ENCODE assay signal across 11 cellular contexts in the genomic region with DNA sequence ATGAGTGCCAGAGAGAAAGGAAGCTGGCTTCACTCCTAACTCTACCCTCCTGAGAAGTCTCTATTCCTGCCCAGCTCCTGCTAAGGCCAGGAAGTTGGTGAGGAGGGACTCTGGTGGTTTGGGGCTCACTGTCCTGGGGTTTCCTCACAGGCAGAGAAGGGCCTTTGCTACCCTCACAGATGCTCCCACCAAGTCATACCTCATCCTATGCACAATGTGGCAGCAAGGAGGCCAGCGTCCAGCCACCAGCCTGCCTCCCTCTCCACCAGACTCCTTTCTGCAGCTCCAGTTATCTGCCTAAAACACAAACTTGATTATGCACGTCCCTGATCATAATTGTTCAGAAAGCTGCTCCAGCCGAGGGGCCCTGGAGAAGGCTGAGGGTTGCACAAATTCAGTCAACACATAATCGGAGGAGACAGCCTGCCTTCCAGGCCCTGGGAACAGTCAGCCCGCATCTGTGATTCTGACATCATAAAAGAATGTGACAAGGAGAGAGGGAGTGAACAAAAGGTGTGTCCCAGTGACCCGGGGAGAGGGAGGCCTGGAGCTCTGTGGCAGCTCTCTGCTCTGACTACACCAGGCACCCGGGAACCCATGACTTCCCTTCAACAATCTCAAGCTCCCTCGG. TPM values are rescaled to one million over a fixed set of nuclear protein-coding genes. Genes with fewer than 3 reads are reported as not detected.
DNase-seq lines count a peak whose midpoint lies in the region; ATAC-seq and TF ChIP-seq lines count a peak whose summit lies in the region.
"Had no signal": no experiment of that assay in that cellular context is flagged by ENCODE, and none has a peak within 500 bp of the region (broad histone marks: within the 10 kb centered on the region; RNA-seq: fewer than 3 reads in every experiment).

No MANE protein-coding gene starts in this region.

- intact Hi-C loops in esophagus muscularis mucosa (cut with DNase I) (loop anchor here (5.0 kb wide), 1 partner anchor 63 kb away; no protein-coding TSS in a partner anchor), vagina (cut with DNase I) (loop anchor here (10.0 kb wide), 1 partner anchor 65 kb away; no protein-coding TSS in a partner anchor), posterior vena cava (cut with DNase I) (loop anchor here in 1 of 2 donors (5.0 kb wide), 1 partner anchor 68 kb away; no protein-coding TSS in a partner anchor)

- TF ChIP-seq CTCF in esophagus muscularis mucosa (IDR thresholded peaks at IDR 0.05) (no peak), vagina (IDR thresholded peaks at IDR 0.05) (no peak)

- peaks cover 58 to 86% (median 76%) of the 10 kb centered on the region in 4 donors for H3K4me1 ChIP-seq in esophagus muscularis mucosa
- peaks cover 73% of the 10 kb centered on the region for H3K4me1 ChIP-seq in vagina

- H3K4me1 Mint-ChIP-seq in activated naive CD4-positive, alpha-beta T cell treated with anti-CD3 and anti-CD28 coated beads, Interleukin-2, amount 50 U/mL, for 24 hours: no peaks in the 10 kb centered on the region

- H3K36me3 Mint-ChIP-seq in activated naive CD4-positive, alpha-beta T cell treated with anti-CD3 and anti-CD28 coated beads, Interleukin-2, amount 50 U/mL, for 24 hours: no peaks in the 10 kb centered on the region
- H3K36me3 Mint-ChIP-seq in activated naive CD4-positive, alpha-beta T cell treated with anti-CD3 and anti-CD28 coated beads, Interleukin-2, amount 50 U/mL, for 72 hours: no peaks in the 10 kb centered on the region

- H3K4me3 Mint-ChIP-seq in activated naive CD4-positive, alpha-beta T cell treated with anti-CD3 and anti-CD28 coated beads, Interleukin-2, amount 50 U/mL, for 24 hours: no peak overlapping the region

- no peak for DNase-seq in activated naive CD4-positive, alpha-beta T cell treated with anti-CD3 and anti-CD28 coated beads, Interleukin-2, amount 50 U/mL, for 72 hours (ENCODE audit: low spot score in 2 of 2)
- DNase-seq in esophagus muscularis mucosa (ENCODE audit: extremely low spot score) (no peak), myocyte (ENCODE audit: low read depth) (peak; percentile 85), vagina (ENCODE audit: extremely low spot score in 2 of 2) (peak; percentile 90 to 94), posterior vena cava (ENCODE audit: low spot score) (no peak), RPMI8226 (no peak), C1 segment of cervical spinal cord (lab: John Stamatoyannopoulos, UW) (no peak)
- DNase-seq: activated CD4-positive, alpha-beta T cell treated with anti-CD3 and anti-CD28 coated beads, Interleukin-2, amount 50 U/mL, for 48 hours; NCI-H774; stimulated activated CD4-positive, alpha-beta T cell treated with anti-CD3 and anti-CD28 coated beads, Interleukin-4, amount 100 ng/mL, for 24 hours had no signal

- H3K27me3 ChIP-seq in esophagus muscularis mucosa (no peaks in the 10 kb centered on the region), vagina (no peaks in the 10 kb centered on the region)

- ATAC-seq in activated naive CD4-positive, alpha-beta T cell treated with anti-CD3 and anti-CD28 coated beads, Interleukin-2, amount 50 U/mL, for 72 hours: no peak

- no peak for TF ChIP-seq EP300 in esophagus muscularis mucosa (IDR thresholded peaks at IDR 0.05)

- H3K27ac Mint-ChIP-seq in activated naive CD4-positive, alpha-beta T cell treated with anti-CD3 and anti-CD28 coated beads, Interleukin-2, amount 50 U/mL, for 24 hours: peak overlapping the region; percentile 35
- no peak overlapping the region for H3K27ac Mint-ChIP-seq in activated naive CD4-positive, alpha-beta T cell treated with anti-CD3 and anti-CD28 coated beads, Interleukin-2, amount 50 U/mL, for 72 hours

- peak overlapping the region; percentile 54 to 85 (median 76) for H3K27ac ChIP-seq in esophagus muscularis mucosa (replicated peaks in 1 of 4)
- H3K27ac ChIP-seq in vagina: peak overlapping the region; percentile 72

- H3K4me3 ChIP-seq in esophagus muscularis mucosa (no peak overlapping the region), vagina (no peak overlapping the region)

- no peaks in the 10 kb centered on the region for H3K36me3 ChIP-seq in esophagus muscularis mucosa
- H3K36me3 ChIP-seq in vagina: no peaks in the 10 kb centered on the region

- 48% methylated on average over 8 of the region's 8 CpGs for WGBS in esophagus muscularis mucosa

- no peaks in the 10 kb centered on the region for H3K9me3 Mint-ChIP-seq in activated naive CD4-positive, alpha-beta T cell treated with anti-CD3 and anti-CD28 coated beads, Interleukin-2, amount 50 U/mL, for 24 hours
- H3K9me3 Mint-ChIP-seq in activated naive CD4-positive, alpha-beta T cell treated with anti-CD3 and anti-CD28 coated beads, Interleukin-2, amount 50 U/mL, for 72 hours: no peaks in the 10 kb centered on the region

- no peaks in the 10 kb centered on the region for H3K27me3 Mint-ChIP-seq in activated naive CD4-positive, alpha-beta T cell treated with anti-CD3 and anti-CD28 coated beads, Interleukin-2, amount 50 U/mL, for 24 hours

- TF ChIP-seq POLR2A in esophagus muscularis mucosa (IDR thresholded peaks at IDR 0.05; ENCODE audit: low read depth) (no peak), vagina (IDR thresholded peaks at IDR 0.05) (no peak)

- no peaks in the 10 kb centered on the region for H3K9me3 ChIP-seq in esophagus muscularis mucosa
- H3K9me3 ChIP-seq in vagina: no peaks in the 10 kb centered on the region

RNA-seq across cellular contexts. Expression of a gene that starts 28.8 kb away (rescaled TPM):
- total RNA-seq in activated naive CD4-positive, alpha-beta T cell treated with anti-CD3 and anti-CD28 coated beads, Interleukin-2, amount 50 U/mL, for 72 hours: not detected
- total RNA-seq in esophagus muscularis mucosa: 100 to 1,000 TPM in 2 of 4 donors, 10 to 100 TPM in 2; 94.3 to 191 (median 127) TPM
- total RNA-seq in myocyte: 234 and 270 TPM in 2 replicates
- polyA plus RNA-seq in myocyte (2012): 665 TPM
- 110 TPM for total RNA-seq in vagina
- total RNA-seq in posterior vena cava: 100 to 1,000 TPM; 117 to 138 TPM

Comparison
In these comparisons a context has a peak if more than half of its experiments do, and no peak if none do; other contexts are left out.
1. DNase-seq: peak in myocyte (single experiment) and vagina (2 of 2); none in activated naive CD4-positive, alpha-beta T cell treated with anti-CD3 and anti-CD28 coated beads, Interleukin-2, amount 50 U/mL, for 72 hours (0 of 2), esophagus muscularis mucosa (single experiment), posterior vena cava (single experiment), RPMI8226 (single experiment) and C1 segment of cervical spinal cord (0 of 14).
2. RNA of a gene that starts 28.8 kb away (total RNA-seq): 234 to 270 TPM in myocyte, 94.3 to 191 TPM in esophagus muscularis mucosa, 117 to 138 TPM in posterior vena cava and 110 TPM in vagina (single experiment); not detected in activated naive CD4-positive, alpha-beta T cell treated with anti-CD3 and anti-CD28 coated beads, Interleukin-2, amount 50 U/mL, for 72 hours; every median in the first group is over 10 times any median in the second.